Comparison of ENCODE assay signal across 8 cellular contexts in the genomic region with DNA sequence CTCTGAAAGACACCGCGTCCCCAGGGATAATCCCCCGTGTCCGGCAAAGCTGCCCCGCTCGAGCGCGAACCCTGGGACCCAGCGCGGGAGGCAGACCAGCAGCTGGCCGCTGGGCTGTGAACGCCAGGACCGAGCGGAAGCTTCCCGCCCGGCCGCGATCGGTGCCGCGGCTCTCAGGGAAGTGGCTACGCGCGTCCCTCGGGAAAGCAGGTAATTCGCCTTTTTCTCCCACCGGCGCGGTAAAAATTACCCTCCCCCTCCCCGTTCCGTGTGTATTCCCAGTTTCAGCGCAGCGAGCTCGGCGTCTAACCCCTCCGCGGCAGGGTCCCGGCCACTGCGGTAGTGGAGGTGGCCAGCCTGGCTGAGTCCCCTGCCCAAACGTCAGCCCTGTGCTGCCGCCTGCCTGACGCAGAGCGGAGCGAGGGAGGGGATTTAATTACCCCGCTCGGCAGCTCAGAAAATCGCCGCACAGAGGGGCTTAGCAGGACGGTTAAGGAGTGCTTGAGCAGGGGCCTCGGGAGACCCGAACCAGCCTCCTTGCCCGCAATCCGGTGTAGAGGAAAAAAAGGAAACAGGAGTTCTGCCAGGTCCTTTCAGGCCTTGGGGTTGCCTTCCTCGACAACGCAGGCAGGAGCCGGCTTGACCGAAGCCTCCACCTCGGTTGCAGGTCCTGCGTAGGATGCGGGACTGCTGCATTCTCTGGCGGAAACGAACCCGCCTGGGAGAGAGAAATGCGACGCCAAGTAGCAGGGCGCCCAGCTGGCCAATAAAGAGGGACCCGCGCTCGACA. TPM values are rescaled to one million over a fixed set of nuclear protein-coding genes. Genes with fewer than 3 reads are reported as not detected.
DNase-seq lines count a peak whose midpoint lies in the region; ATAC-seq and TF ChIP-seq lines count a peak whose summit lies in the region.

No MANE protein-coding gene starts in this region.

- H3K27me3 Mint-ChIP-seq in type B pancreatic cell = peaks cover 74% of the 10 kb centered on the region

- peak overlapping the region; percentile 65 to 93 for H3K27ac ChIP-seq in lung (ENCODE audit: low read depth in 1 of 2, low read length in 1 of 2)

- no peaks in the 10 kb centered on the region for H3K9me3 Mint-ChIP-seq in type B pancreatic cell

- peak overlapping the region; percentile 86 for H3K4me3 ChIP-seq in lung

- H3K27me3 ChIP-seq in lung (ENCODE audit: control insufficient read depth, insufficient read depth) = no peaks in the 10 kb centered on the region

- H3K9me3 ChIP-seq in lung (ENCODE audit: control insufficient read depth in 2 of 2, insufficient read depth in 1 of 2, low read length in 1 of 2) = no peaks in the 10 kb centered on the region

- peaks cover 5% of the 10 kb centered on the region for H3K4me1 Mint-ChIP-seq in type B pancreatic cell (ENCODE audit: unreplicated experiment)

- TF ChIP-seq CTCF in lung (IDR thresholded peaks at IDR 0.05; ENCODE audit: control extremely low read depth, extremely low read depth) = no peak
- TF ChIP-seq CTCF in type B pancreatic cell (conservative IDR thresholded peaks at IDR 0.05) = peak; percentile 29

- ATAC-seq in lung (ENCODE audit: insufficient read depth, low FRiP score) (no peak), GM18498 (IDR thresholded peaks at IDR 0.05; ENCODE audit: unreplicated experiment) (no peak), GM18517 (IDR thresholded peaks at IDR 0.05; ENCODE audit: unreplicated experiment) (no peak)

- peak overlapping the region; percentile 93 for H3K4me3 Mint-ChIP-seq in type B pancreatic cell

- peaks cover 0 to 6% of the 10 kb centered on the region in 2 donors for H3K36me3 ChIP-seq in lung (ENCODE audit: control insufficient read depth in 2 of 2, insufficient read depth in 2 of 2, low read length in 2 of 2)

- 1 to 2% methylated on average over 68 to 69 of the region's 69 CpGs for WGBS in lung, 2 donors

- peaks cover 0 to 25% of the 10 kb centered on the region in 2 donors for H3K4me1 ChIP-seq in lung (ENCODE audit: control insufficient read depth in 2 of 2, insufficient read depth in 2 of 2, low read length in 2 of 2)

- H3K27ac Mint-ChIP-seq in type B pancreatic cell = peak overlapping the region; percentile 80

- DNase-seq in NCI-H2196 (lab: John Stamatoyannopoulos, UW; ENCODE audit: unreplicated experiment) = peak; percentile 30
- no peak for DNase-seq in NCI-H2196 treated with DMSO at 0.1 percent for 48 hours (lab: John Stamatoyannopoulos, UW; ENCODE audit: unreplicated experiment)
- peak; percentile 89 for DNase-seq in NCI-H526 treated with DMSO at 0.1 percent for 48 hours (lab: John Stamatoyannopoulos, UW)
- peak; percentile 17 for DNase-seq in cerebellar cortex (ENCODE audit: low spot score)
- DNase-seq in lung (ENCODE audit: low spot score) = no peak
- no peak for DNase-seq in type B pancreatic cell (ENCODE audit: extremely low spot score, unreplicated experiment)

- H3K36me3 Mint-ChIP-seq in type B pancreatic cell = peaks cover 11% of the 10 kb centered on the region

RNA-seq across cellular contexts. Expression of gene GATA2, which starts 2.9 kb away (rescaled TPM):
- total RNA-seq in lung (10 to 100 TPM in 1 of 2 donors, 1 to 10 TPM in 1; 9.6 to 37.0 TPM), type B pancreatic cell (ENCODE audit: low replicate concordance) (14.1 and 23.9 TPM in 2 replicates)
- 10 to 100 TPM; 26.1 to 31.4 TPM for polyA plus RNA-seq in lung

RNA-seq across cellular contexts. Expression of gene DNAJB8, which starts 23.4 kb away (rescaled TPM):
- total RNA-seq in lung = not detected
- not detected for polyA plus RNA-seq in lung
- total RNA-seq in type B pancreatic cell (ENCODE audit: low replicate concordance) = not detected in 2 replicates

Comparison
In these comparisons a context has a peak if more than half of its experiments do, and no peak if none do; other contexts are left out.
1. DNase-seq: peak in NCI-H2196 (single experiment), NCI-H526 treated with DMSO at 0.1 percent for 48 hours (single experiment) and cerebellar cortex (single experiment); none in NCI-H2196 treated with DMSO at 0.1 percent for 48 hours (single experiment), lung (single experiment) and type B pancreatic cell (single experiment).